ENCODE assay signal across 16 cellular contexts in genomic region chr12:262817-263216, GRCh38. TPM values are rescaled to one million over a fixed set of nuclear protein-coding genes. Genes with fewer than 3 reads are reported as not detected.
DNase-seq lines count a peak whose midpoint lies in the region; ATAC-seq and TF ChIP-seq lines count a peak whose summit lies in the region.
"Had no signal": no experiment of that assay in that cellular context is flagged by ENCODE, and none has a peak within 500 bp of the region (broad histone marks: within the 10 kb centered on the region; RNA-seq: fewer than 3 reads in every experiment).

Gene SLC6A13, minus strand, starts transcription at chr12:262836. Its CDS starts 2,784 bp downstream, at chr12:260052.

- no peak for TF ChIP-seq CTCF in epithelial cell of proximal tubule (conservative IDR thresholded peaks at IDR 0.05; ENCODE audit: low read depth, low read length)
- TF ChIP-seq CTCF in left lung (IDR thresholded peaks at IDR 0.05) = no peak
- TF ChIP-seq CTCF in smooth muscle cell (IDR thresholded peaks at IDR 0.05; ENCODE audit: borderline replicate concordance, insufficient read depth, poor library complexity, severe bottlenecking) = no peak
- no peak for TF ChIP-seq CTCF in stomach (IDR thresholded peaks at IDR 0.05)

- no peaks in the 10 kb centered on the region for H3K79me2 ChIP-seq in smooth muscle cell (ENCODE audit: low read depth)

- intact Hi-C loops in left lung (cut with DNase I) = no loop called here
- intact Hi-C loops in stomach (cut with DNase I; ENCODE audit: low total_unique reads) = no loop called here

- H4K20me1 ChIP-seq in smooth muscle cell (ENCODE audit: low read depth) = no peaks in the 10 kb centered on the region

- no peaks in the 10 kb centered on the region for H3F3A ChIP-seq in smooth muscle cell (ENCODE audit: low read depth)

- 53% methylated on average over 6 of the region's 7 CpGs for WGBS in smooth muscle cell (ENCODE audit: low lambda C conversion rate)
- 13 to 26% (median 19%) methylated on average over 7 of the region's 7 CpGs for WGBS in stomach, 5 donors

- no peak for TF ChIP-seq POLR2A in stomach (IDR thresholded peaks at IDR 0.05)

- H3K4me3 ChIP-seq in epithelial cell of proximal tubule (ENCODE audit: low read depth, low read length) = peak within 1 kb of the TSS; percentile 46
- no peak within 1 kb of the TSS for H3K4me3 ChIP-seq in left lung
- H3K4me3 ChIP-seq in smooth muscle cell = no peak within 1 kb of the TSS
- H3K4me3 ChIP-seq in stomach = no peak within 1 kb of the TSS
- H3K4me3 ChIP-seq: body of pancreas, PC-9 had no signal

- H3K9me3 ChIP-seq in left lung (no peaks in the 10 kb centered on the region), smooth muscle cell (replicated peaks; ENCODE audit: low read depth) (no peaks in the 10 kb centered on the region), stomach (no peaks in the 10 kb centered on the region)
- H3K9me3 ChIP-seq: BE2C, body of pancreas had no signal

- no peak for DNase-seq in epithelial cell of proximal tubule (ENCODE audit: low read depth)
- peak; percentile 44 to 61 for DNase-seq in left lung
- no peak for DNase-seq in smooth muscle cell (lab: John Stamatoyannopoulos, UW; ENCODE audit: unreplicated experiment)
- DNase-seq in midbrain (lab: John Stamatoyannopoulos, UW) = no peak
- DNase-seq in stomach = no peak
- no peak for DNase-seq in CD1c-positive myeloid dendritic cell (ENCODE audit: extremely low spot score)
- DNase-seq: activated CD8-positive, alpha-beta T cell treated with anti-CD3 and anti-CD28 coated beads for 36 hours; activated effector memory CD4-positive, alpha-beta T cell treated with Interleukin-2 at 50 U/mL for 16 hours; BE2C; body of pancreas; NCI-H1694; NCI-H510A treated with DMSO at 0.1 percent for 48 hours; PC-9; stimulated activated CD4-positive, alpha-beta T cell treated with anti-CD3 and anti-CD28 coated beads, Interleukin-4, amount 100 ng/mL, for 1 hour had no signal

- H3K27ac ChIP-seq in left lung = no peak within 1 kb of the TSS
- H3K27ac ChIP-seq in smooth muscle cell (ENCODE audit: low read depth) = no peak within 1 kb of the TSS
- no peak within 1 kb of the TSS for H3K27ac ChIP-seq in stomach
- H3K27ac ChIP-seq: body of pancreas, PC-9 had no signal

- no peak within 1 kb of the TSS for H3K9ac ChIP-seq in smooth muscle cell (ENCODE audit: low read depth)

- TF ChIP-seq EP300 in Ishikawa (IDR thresholded peaks at IDR 0.05; ENCODE audit: borderline replicate concordance) (no peak), stomach (IDR thresholded peaks at IDR 0.05) (no peak)

- H3K4me1 ChIP-seq in left lung = no peaks in the 10 kb centered on the region
- H3K4me1 ChIP-seq in smooth muscle cell (ENCODE audit: low read depth) = peaks cover 10% of the 10 kb centered on the region
- peaks cover 0 to under 1% (median 0%) of the 10 kb centered on the region in 4 donors for H3K4me1 ChIP-seq in stomach
- H3K4me1 ChIP-seq: BE2C, body of pancreas had no signal

- peak within 1 kb of the TSS; percentile 36 for H3K4me2 ChIP-seq in smooth muscle cell
- H3K4me2 ChIP-seq: PC-9 had no signal

- no peak within 1 kb of the TSS for H2AFZ ChIP-seq in smooth muscle cell (ENCODE audit: low read depth)
- H2AFZ ChIP-seq: PC-9 had no signal

- H3K36me3 ChIP-seq in left lung = no peaks in the 10 kb centered on the region
- no peaks in the 10 kb centered on the region for H3K36me3 ChIP-seq in smooth muscle cell (ENCODE audit: low read depth)
- H3K36me3 ChIP-seq in stomach = no peaks in the 10 kb centered on the region
- H3K36me3 ChIP-seq: BE2C had no signal

- no peak for TF ChIP-seq RAD21 in Ishikawa (IDR thresholded peaks at IDR 0.05; ENCODE audit: low read depth)

- peak; percentile 94 for ATAC-seq in left lung
- ATAC-seq: activated CD8-positive, alpha-beta T cell treated with anti-CD3 and anti-CD28 coated beads for 36 hours; body of pancreas had no signal

- peaks cover 0 to 87% of the 10 kb centered on the region in 2 donors for H3K27me3 ChIP-seq in left lung
- no peaks in the 10 kb centered on the region for H3K27me3 ChIP-seq in smooth muscle cell (ENCODE audit: low read depth)
- peaks cover 0 to 54% (median 23%) of the 10 kb centered on the region in 3 donors for H3K27me3 ChIP-seq in stomach
- H3K27me3 ChIP-seq: body of pancreas had no signal

TF ChIP-seq in Ishikawa, 13 proteins besides CTCF, POLR2A, EP300 and RAD21:
- TF ChIP-seq TEAD4 (IDR thresholded peaks at IDR 0.05) = peak; percentile 80
- no peak for TF ChIP-seq TCF12 (IDR thresholded peaks at IDR 0.05; ENCODE audit: low read depth)
- TF ChIP-seq NFIC (IDR thresholded peaks at IDR 0.05) = 0 out of 2 replicates have a peak, but pooled peaks have one; percentile 2
- peak; percentile 79 for TF ChIP-seq ZBTB7A (IDR thresholded peaks at IDR 0.05; ENCODE audit: low read depth)
- TF ChIP-seq MAX (IDR thresholded peaks at IDR 0.05) = peak; percentile 79

RNA-seq across cellular contexts. Expression of gene SLC6A13, which starts in this region (rescaled TPM):
- total RNA-seq in epithelial cell of proximal tubule (0.22 TPM in 1 of 2 replicates, not detected in the other), left lung (1 to 10 TPM in 1 of 2 donors, under 1 TPM in 1; 0.79 to 2.8 TPM), smooth muscle cell (0.45 and 1.2 TPM in 2 replicates), stomach (not detected)
- polyA plus RNA-seq in smooth muscle cell (0.39 and 0.66 TPM in 2 replicates), stomach (not detected)
- total RNA-seq: activated CD8-positive, alpha-beta T cell treated with anti-CD3 and anti-CD28 coated beads for 36 hours; body of pancreas; PC-9; ureter had no signal

Comparison
In these comparisons a context has a peak if more than half of its experiments do, and no peak if none do; other contexts are left out.
1. DNase-seq: peak in left lung (2 of 2); none in epithelial cell of proximal tubule (single experiment), smooth muscle cell (single experiment), midbrain (single experiment), stomach (single experiment) and CD1c-positive myeloid dendritic cell (single experiment).